In the genomic region with DNA sequence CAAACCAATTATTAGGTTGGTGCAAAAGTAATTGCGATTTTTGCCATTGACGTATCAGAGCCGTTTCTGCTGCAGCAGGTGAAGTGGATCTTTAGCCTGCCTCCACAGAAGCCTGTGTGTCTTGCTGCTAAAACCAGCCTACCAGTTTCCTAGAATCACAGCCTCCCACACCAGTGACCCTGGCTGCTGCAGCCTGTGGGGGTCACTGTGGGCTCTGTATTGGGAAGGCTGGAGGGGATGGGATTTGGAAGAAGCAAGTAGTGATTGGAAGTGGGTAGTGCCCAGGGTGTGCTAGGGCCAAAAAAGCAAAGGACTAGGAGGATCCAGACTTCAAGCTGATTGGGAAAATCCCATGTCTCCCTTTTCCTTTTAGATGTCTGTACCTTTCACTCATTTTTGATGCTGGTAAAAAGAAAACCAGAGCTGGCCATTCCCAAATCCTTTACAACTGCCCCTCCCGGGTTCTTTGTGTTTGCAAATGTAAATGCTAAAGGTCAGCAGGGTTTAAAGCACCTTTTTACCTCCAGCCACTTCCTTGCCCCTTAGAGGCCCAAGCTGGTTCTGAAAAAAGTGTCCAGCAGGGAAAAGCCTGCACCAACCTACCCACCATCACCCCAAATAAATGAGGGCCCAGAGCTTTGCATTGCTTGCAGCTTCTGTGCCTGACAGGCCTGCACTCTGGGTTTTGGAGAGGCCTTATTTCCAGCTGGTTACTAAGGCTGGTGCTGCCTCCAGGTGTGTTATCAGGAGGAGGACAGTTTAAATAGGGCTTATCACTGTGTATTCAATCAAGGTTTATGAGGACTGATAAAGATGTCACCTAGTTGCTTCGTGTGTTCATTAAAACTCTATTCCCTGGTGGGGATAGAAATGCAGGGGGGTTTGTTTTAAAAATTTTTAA, we compare ENCODE assay signal across 19 cellular contexts.
DNase-seq lines count a peak whose midpoint lies in the region; ATAC-seq and TF ChIP-seq lines count a peak whose summit lies in the region.
"Had no signal": no experiment of that assay in that cellular context is flagged by ENCODE, and none has a peak within 500 bp of the region (broad histone marks: within the 10 kb centered on the region; RNA-seq: fewer than 3 reads in every experiment).

No MANE protein-coding gene starts in this region.

- no peak overlapping the region for H3K27ac ChIP-seq in PC-3 (ENCODE audit: low read length)
- no peak overlapping the region for H3K27ac ChIP-seq in upper lobe of right lung
- H3K27ac ChIP-seq: PC-9, tibial artery had no signal

- peak; percentile 31 for ATAC-seq in Right ventricle myocardium superior (ENCODE audit: poor library complexity)
- ATAC-seq in Right ventricle myocardium inferior = no peak
- ATAC-seq in PC-3 = no peak; the same call in 1 of the 2 replicates
- ATAC-seq in upper lobe of right lung = peak; percentile 30
- no peak for ATAC-seq in GM19324 (IDR thresholded peaks at IDR 0.05; ENCODE audit: low FRiP score, unreplicated experiment)
- ATAC-seq: activated CD8-positive, alpha-beta T cell treated with anti-CD3 and anti-CD28 coated beads, Interleukin-2, amount 10 ng/mL, durations not matched to agents 7 days and 5 days; activated T-helper 17 cell treated with anti-CD3 and anti-CD28 coated beads, Interleukin-2, amount 50 U/mL, for 72 hours; stimulated activated effector memory CD8-positive, alpha-beta T cell treated with anti-CD3 and anti-CD28 coated beads, Interleukin-12 subunit alpha, Interleukin-12 subunit beta, amount 100 ng/mL, for 72 hours had no signal

- H3K79me2 ChIP-seq in PC-3 (ENCODE audit: low read length) = no peaks in the 10 kb centered on the region

- no peaks in the 10 kb centered on the region for H3K4me1 ChIP-seq in PC-3 (ENCODE audit: insufficient read depth, low read length)
- no peaks in the 10 kb centered on the region for H3K4me1 ChIP-seq in upper lobe of right lung
- H3K4me1 ChIP-seq: tibial artery had no signal

- H3K9me2 ChIP-seq in PC-3 (replicated peaks; ENCODE audit: low read length) = no peaks in the 10 kb centered on the region

- no peak overlapping the region for H3K9ac ChIP-seq in PC-3 (ENCODE audit: low read length)

- no peak overlapping the region for H2AFZ ChIP-seq in PC-3 (ENCODE audit: low read length)
- H2AFZ ChIP-seq: PC-9 had no signal

- H3K27me3 ChIP-seq in PC-3 (ENCODE audit: low read length) = no peaks in the 10 kb centered on the region
- no peaks in the 10 kb centered on the region for H3K27me3 ChIP-seq in upper lobe of right lung
- H3K27me3 ChIP-seq: tibial artery had no signal

- in situ Hi-C loops in GM13976 (cut with MboI; ENCODE audit: low sequenced_read_pairs, unreplicated experiment) = loop anchor here (25.0 kb wide), 1 partner anchor 650 kb away; no protein-coding TSS in a partner anchor

- TF ChIP-seq CTCF in PC-3 (conservative IDR thresholded peaks at IDR 0.05; ENCODE audit: low read depth, low read length) = peak; percentile 28; the same call in 1 of the 2 replicates
- TF ChIP-seq CTCF in fibroblast of the aortic adventitia (IDR thresholded peaks at IDR 0.05; ENCODE audit: insufficient read depth, low read length) = peak; percentile 15
- no peak for TF ChIP-seq CTCF in upper lobe of right lung (IDR thresholded peaks at IDR 0.05)
- no peak for TF ChIP-seq CTCF in GM13976 (IDR thresholded peaks at IDR 0.05; ENCODE audit: borderline replicate concordance, control extremely low read depth, extremely low read depth, insufficient read depth, missing control alignments)

- no peaks in the 10 kb centered on the region for H4K20me1 ChIP-seq in PC-3 (ENCODE audit: low read length)

- BruUV-seq in PC-3 (replicated peaks; lab: Mats Ljungman, UMichigan) = no TSS peak

- CTCF ChIA-PET in PC-3 (lab: Charles Lee) = no interaction called here

- H3K9me3 ChIP-seq in PC-3 (ENCODE audit: low read length) (no peaks in the 10 kb centered on the region), upper lobe of right lung (no peaks in the 10 kb centered on the region)

- POLR2A ChIA-PET in PC-3 (lab: Charles Lee; ENCODE audit: unreplicated experiment) = no interaction called here

- H3K4me3 ChIP-seq in PC-3 (ENCODE audit: low read length) (no peak overlapping the region), fibroblast of the aortic adventitia (ENCODE audit: low read depth, low read length) (no peak overlapping the region), upper lobe of right lung (no peak overlapping the region)
- H3K4me3 ChIP-seq: PC-9, smooth muscle cell, tibial artery had no signal

- DNase-seq in Right ventricle myocardium superior (no peak), Right ventricle myocardium inferior (ENCODE audit: missing footprints) (no peak), PC-3 (peak; percentile 11), fibroblast of the aortic adventitia (ENCODE audit: low read depth) (no peak), upper lobe of right lung (no peak), GM13976 (ENCODE audit: low spot score) (no peak), globus pallidus (ENCODE audit: low spot score) (no peak)
- DNase-seq: ACHN; activated CD8-positive, alpha-beta T cell treated with anti-CD3 and anti-CD28 coated beads, Interleukin-2, amount 10 ng/mL, durations not matched to agents 7 days and 5 days; amniotic stem cell; Kasumi-1; NCI-H1436; PC-9; SW 1271; tibial artery had no signal

- H3K4me2 ChIP-seq in PC-3 (ENCODE audit: low read length) = no peak overlapping the region
- H3K4me2 ChIP-seq: PC-9, smooth muscle cell had no signal

- intact Hi-C loops in Right ventricle myocardium superior (cut with DNase I) (loop anchor here (10.0 kb wide), 1 partner anchor 252 kb away; the partner anchor contains the start of gene GATA6), Right ventricle myocardium inferior (cut with DNase I) (loop anchor here (10.0 kb wide), 1 partner anchor 452 kb away; no protein-coding TSS in a partner anchor), PC-3 (cut with micrococcal nuclease) (loop anchor here (5.0 to 10.0 kb wide), 2 partner anchors 255 to 462 kb away; partner anchors contain the start of gene GATA6), upper lobe of right lung (cut with DNase I) (no loop called here)

- no peaks in the 10 kb centered on the region for H3F3A ChIP-seq in PC-3 (ENCODE audit: low read length, unreplicated experiment)

- H3K36me3 ChIP-seq in PC-3 (ENCODE audit: low read depth, low read length) (no peaks in the 10 kb centered on the region), upper lobe of right lung (no peaks in the 10 kb centered on the region)
- H3K36me3 ChIP-seq: tibial artery had no signal

Comparison
In these comparisons a context has a peak if more than half of its experiments do, and no peak if none do; other contexts are left out.
1. ATAC-seq: peak in Right ventricle myocardium superior (single experiment) and upper lobe of right lung (single experiment); none in Right ventricle myocardium inferior (single experiment), PC-3 (single experiment) and GM19324 (single experiment).
2. CTCF ChIP-seq: peak in PC-3 (single experiment) and fibroblast of the aortic adventitia (single experiment); none in upper lobe of right lung (single experiment) and GM13976 (single experiment).